Comparison of ENCODE assay signal across 25 cellular contexts in genomic region chr15:57496594-57496945, GRCh38.
DNase-seq lines count a peak whose midpoint lies in the region; ATAC-seq and TF ChIP-seq lines count a peak whose summit lies in the region.
"Had no signal": no experiment of that assay in that cellular context is flagged by ENCODE, and none has a peak within 500 bp of the region (broad histone marks: within the 10 kb centered on the region; RNA-seq: fewer than 3 reads in every experiment).

No MANE protein-coding gene starts in this region.

- no peak overlapping the region for H2BK15ac ChIP-seq in IMR-90 (ENCODE audit: low read depth, low read length)

- H2BK120ac ChIP-seq in IMR-90 (ENCODE audit: low read depth, low read length): no peak overlapping the region

- DNase-seq in IMR-90 (no peak), colonic mucosa (no peak), suprapubic skin (ENCODE audit: low spot score in 2 of 2) (no peak), GF-D8 (lab: John Stamatoyannopoulos, UW) (no peak), NCI-H1105 (lab: John Stamatoyannopoulos, UW) (no peak)
- DNase-seq in activated CD8-positive, alpha-beta memory T cell treated with anti-CD3 and anti-CD28 coated beads, Interleukin-2, amount 50 U/mL, for 4 hours: no peak
- DNase-seq: activated CD4-positive, alpha-beta T cell treated with anti-CD3 and anti-CD28 coated beads for 4 hours; activated CD8-positive, alpha-beta memory T cell treated with anti-CD3 and anti-CD28 coated beads, Interleukin-2, amount 10 ng/mL, durations not matched to agents 7 days and 5 days; activated naive CD8-positive, alpha-beta T cell treated with anti-CD3 and anti-CD28 coated beads for 36 hours; DMS79; effector memory CD4-positive, alpha-beta T cell; esophagus squamous epithelium; gastrocnemius medialis; KG1; mammary epithelial cell; naive thymus-derived CD4-positive, alpha-beta T cell; NCI-H2227 treated with DMSO at 0.1 percent for 48 hours; NCI-H82; ovary had no signal

- TF ChIP-seq EP300 in suprapubic skin (IDR thresholded peaks at IDR 0.05): no peak

- in situ Hi-C loops in IMR-90 (cut with MboI; ENCODE audit: low sequenced_read_pairs): no loop called here

- no peaks in the 10 kb centered on the region for H3K9me1 ChIP-seq in IMR-90 (ENCODE audit: insufficient read depth, low read length)

- H2AFZ ChIP-seq in IMR-90 (replicated peaks; ENCODE audit: low read length, poor library complexity): peak overlapping the region; percentile 5

- H2AK5ac ChIP-seq in IMR-90 (ENCODE audit: low read depth, low read length): no peak overlapping the region

- no TSS peak for BruUV-seq in IMR-90 (replicated peaks; lab: Mats Ljungman, UMichigan)

- no peak overlapping the region for H3K27ac ChIP-seq in IMR-90 (ENCODE audit: insufficient read depth, low read length)
- H3K27ac ChIP-seq in colonic mucosa: peak overlapping the region; percentile 50
- peak overlapping the region; percentile 93 for H3K27ac ChIP-seq in mesodermal cell (ENCODE audit: low read depth, low read length, severe bottlenecking)
- peak overlapping the region; percentile 79 for H3K27ac ChIP-seq in suprapubic skin
- H3K27ac ChIP-seq: gastrocnemius medialis, ovary, SJSA1, thoracic aorta had no signal

- H2BK20ac ChIP-seq in IMR-90 (ENCODE audit: low read depth, low read length): no peak overlapping the region

- CTCF ChIA-PET in IMR-90 (lab: Yijun Ruan, JAX): no interaction called here

- dilution Hi-C loops in IMR-90 (cut with HindIII; ENCODE audit: low sequenced_read_pairs, unreplicated experiment): no loop called here

- WGBS in IMR-90 (ENCODE audit: extremely low coverage in 2 of 2, insufficient read length in 1 of 2), 2 experiments: no CpG with 5 or more reads among the region's 1 CpG
- WGBS in mesodermal cell (ENCODE audit: insufficient coverage in 2 of 2), 2 experiments: 60% methylated on average over 1 of the region's 1 CpG; no CpG with 5 or more reads in 1 of the 2 experiments
- 94% methylated on average over 1 of the region's 1 CpG for WGBS in suprapubic skin

- H3K36me3 ChIP-seq in IMR-90 (ENCODE audit: control insufficient read depth, insufficient read depth, low read length) (no peaks in the 10 kb centered on the region), colonic mucosa (no peaks in the 10 kb centered on the region), mesodermal cell (ENCODE audit: control insufficient read depth, insufficient read depth, low read length) (peaks cover 18% of the 10 kb centered on the region), suprapubic skin (no peaks in the 10 kb centered on the region)
- H3K36me3 ChIP-seq: esophagus squamous epithelium, gastrocnemius medialis, HAP-1, ovary, SJSA1, thoracic aorta had no signal

- H3K4me3 ChIP-seq in IMR-90 (ENCODE audit: insufficient read depth, low read depth, low read length) (no peak overlapping the region), colonic mucosa (no peak overlapping the region), mesodermal cell (ENCODE audit: extremely low read depth, insufficient read depth, low read length, poor library complexity, severe bottlenecking) (no peak overlapping the region), suprapubic skin (no peak overlapping the region)
- H3K4me3 ChIP-seq: esophagus squamous epithelium, gastrocnemius medialis, HAP-1, ovary, SJSA1, thoracic aorta had no signal

- no peak overlapping the region for H4K5ac ChIP-seq in IMR-90 (ENCODE audit: low read depth, low read length)

- H3K14ac ChIP-seq in IMR-90 (replicated peaks; ENCODE audit: low read depth, low read length): no peak overlapping the region

- no peak overlapping the region for H2AK9ac ChIP-seq in IMR-90 (replicated peaks; ENCODE audit: low read depth, low read length, poor library complexity)

- POLR2A ChIA-PET in IMR-90 (lab: Charles Lee; ENCODE audit: unreplicated experiment): no interaction called here

- TF ChIP-seq RAD21 in IMR-90 (IDR thresholded peaks at IDR 0.05; ENCODE audit: low read length): no peak

- no peaks in the 10 kb centered on the region for H4K20me1 ChIP-seq in IMR-90 (ENCODE audit: insufficient read depth, low read length)

- TF ChIP-seq CTCF in IMR-90 (conservative IDR thresholded peaks at IDR 0.05; ENCODE audit: low read depth, low read length): no peak
- TF ChIP-seq CTCF in colonic mucosa (IDR thresholded peaks at IDR 0.05): no peak
- TF ChIP-seq CTCF in suprapubic skin (IDR thresholded peaks at IDR 0.05): no peak

- H3K9ac ChIP-seq in IMR-90 (ENCODE audit: low read depth, low read length) (no peak overlapping the region), colonic mucosa (ENCODE audit: low read depth in 2 of 2, low read length in 2 of 2) (peak overlapping the region in 1 of 2 donors; percentile 23)

- no peak overlapping the region for H4K91ac ChIP-seq in IMR-90 (ENCODE audit: insufficient read depth, low read depth, low read length)

- H3K27me3 ChIP-seq in IMR-90 (ENCODE audit: control insufficient read depth, insufficient read depth, low read length): no peaks in the 10 kb centered on the region
- no peaks in the 10 kb centered on the region for H3K27me3 ChIP-seq in colonic mucosa
- no peaks in the 10 kb centered on the region for H3K27me3 ChIP-seq in suprapubic skin
- H3K27me3 ChIP-seq: esophagus squamous epithelium, gastrocnemius medialis, ovary, SJSA1 had no signal

- intact Hi-C loops in IMR-90 (cut with micrococcal nuclease): no loop called here
- intact Hi-C loops in colonic mucosa (cut with DNase I): no loop called here

- no peak overlapping the region for H3K4me2 ChIP-seq in IMR-90 (ENCODE audit: low read depth, low read length)

- H3K79me1 ChIP-seq in IMR-90 (ENCODE audit: low read depth in 1 of 2, low read length in 2 of 2): no peaks in the 10 kb centered on the region

- ATAC-seq in IMR-90 (ENCODE audit: low read depth) (no peak), GM18909 (IDR thresholded peaks at IDR 0.05; ENCODE audit: poor library complexity, unreplicated experiment) (no peak)
- ATAC-seq: activated CD8-positive, alpha-beta memory T cell treated with anti-CD3 and anti-CD28 coated beads, Interleukin-2, amount 10 ng/mL, durations not matched to agents 7 days and 5 days; gastrocnemius medialis; naive thymus-derived CD4-positive, alpha-beta T cell; Panc1 had no signal

- H3K4ac ChIP-seq in IMR-90 (ENCODE audit: low read depth, low read length): no peak overlapping the region

- TF ChIP-seq POLR2A in IMR-90 (IDR thresholded peaks at IDR 0.05; ENCODE audit: low read depth, low read length): no peak
- no peak for TF ChIP-seq POLR2A in suprapubic skin (IDR thresholded peaks at IDR 0.05)

- H3K56ac ChIP-seq in IMR-90 (ENCODE audit: extremely low read depth, insufficient read depth, low read length): no peak overlapping the region

- H3K9me3 ChIP-seq in IMR-90 (ENCODE audit: control insufficient read depth, insufficient read depth, low read length) (no peaks in the 10 kb centered on the region), colonic mucosa (no peaks in the 10 kb centered on the region), mesodermal cell (ENCODE audit: control insufficient read depth, low read length) (no peaks in the 10 kb centered on the region), suprapubic skin (no peaks in the 10 kb centered on the region)
- H3K9me3 ChIP-seq: esophagus squamous epithelium, gastrocnemius medialis, HAP-1, ovary, SJSA1, thoracic aorta had no signal

- H2BK5ac ChIP-seq in IMR-90 (ENCODE audit: low read depth, low read length, poor library complexity, severe bottlenecking): no peak overlapping the region

- no peak overlapping the region for H3K18ac ChIP-seq in IMR-90 (ENCODE audit: low read depth, low read length)

- no peak overlapping the region for H4K8ac ChIP-seq in IMR-90 (ENCODE audit: low read depth in 2 of 2, low read length in 2 of 2)

- no peaks in the 10 kb centered on the region for H3K4me1 ChIP-seq in IMR-90 (ENCODE audit: control insufficient read depth, insufficient read depth, low read length)
- no peaks in the 10 kb centered on the region for H3K4me1 ChIP-seq in colonic mucosa
- peaks cover 51% of the 10 kb centered on the region for H3K4me1 ChIP-seq in mesodermal cell (ENCODE audit: control insufficient read depth, insufficient read depth, low read length, poor library complexity, severe bottlenecking)
- H3K4me1 ChIP-seq in suprapubic skin: peaks cover 37% of the 10 kb centered on the region
- H3K4me1 ChIP-seq: gastrocnemius medialis, HAP-1 had no signal

- H3K23ac ChIP-seq in IMR-90 (ENCODE audit: low read depth, low read length): no peak overlapping the region

TF ChIP-seq in IMR-90, 13 proteins besides CTCF, POLR2A, EP300 and RAD21 (continues in another document):
- no peak for TF ChIP-seq CHD1 (IDR thresholded peaks at IDR 0.05; ENCODE audit: low read depth, low read length)
- TF ChIP-seq, protein P1, sequence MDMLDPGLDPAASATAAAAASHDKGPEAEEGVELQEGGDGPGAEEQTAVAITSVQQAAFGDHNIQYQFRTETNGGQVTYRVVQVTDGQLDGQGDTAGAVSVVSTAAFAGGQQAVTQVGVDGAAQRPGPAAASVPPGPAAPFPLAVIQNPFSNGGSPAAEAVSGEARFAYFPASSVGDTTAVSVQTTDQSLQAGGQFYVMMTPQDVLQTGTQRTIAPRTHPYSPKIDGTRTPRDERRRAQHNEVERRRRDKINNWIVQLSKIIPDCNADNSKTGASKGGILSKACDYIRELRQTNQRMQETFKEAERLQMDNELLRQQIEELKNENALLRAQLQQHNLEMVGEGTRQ (IDR thresholded peaks at IDR 0.05; ENCODE audit: low read depth, low read length): no peak
- no peak for TF ChIP-seq MAFK (IDR thresholded peaks at IDR 0.05; ENCODE audit: low read depth, low read length)
- TF ChIP-seq NFE2L2 (IDR thresholded peaks at IDR 0.05; ENCODE audit: low read depth, low read length): no peak
- TF ChIP-seq RCOR1 (IDR thresholded peaks at IDR 0.05; ENCODE audit: insufficient replicate concordance, low read length): no peak
- TF ChIP-seq, protein P2, sequence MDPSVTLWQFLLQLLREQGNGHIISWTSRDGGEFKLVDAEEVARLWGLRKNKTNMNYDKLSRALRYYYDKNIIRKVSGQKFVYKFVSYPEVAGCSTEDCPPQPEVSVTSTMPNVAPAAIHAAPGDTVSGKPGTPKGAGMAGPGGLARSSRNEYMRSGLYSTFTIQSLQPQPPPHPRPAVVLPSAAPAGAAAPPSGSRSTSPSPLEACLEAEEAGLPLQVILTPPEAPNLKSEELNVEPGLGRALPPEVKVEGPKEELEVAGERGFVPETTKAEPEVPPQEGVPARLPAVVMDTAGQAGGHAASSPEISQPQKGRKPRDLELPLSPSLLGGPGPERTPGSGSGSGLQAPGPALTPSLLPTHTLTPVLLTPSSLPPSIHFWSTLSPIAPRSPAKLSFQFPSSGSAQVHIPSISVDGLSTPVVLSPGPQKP (IDR thresholded peaks at IDR 0.05; ENCODE audit: borderline replicate concordance, low read depth, low read length): no peak
- TF ChIP-seq SMC3 (IDR thresholded peaks at IDR 0.05; ENCODE audit: low read depth, low read length): no peak
- no peak for TF ChIP-seq MXI1 (IDR thresholded peaks at IDR 0.05; ENCODE audit: borderline replicate concordance, low read depth, low read length)
- TF ChIP-seq MAZ (IDR thresholded peaks at IDR 0.05; ENCODE audit: borderline replicate concordance, low read depth, low read length): no peak
- no peak for TF ChIP-seq RFX5 (IDR thresholded peaks at IDR 0.05; ENCODE audit: low read depth, low read length)
- TF ChIP-seq CEBPB (IDR thresholded peaks at IDR 0.05; ENCODE audit: low read depth, low read length): no peak
- TF ChIP-seq BHLHE40 (IDR thresholded peaks at IDR 0.05; ENCODE audit: low read depth, low read length): no peak
